ENCODE assay signal across 22 cellular contexts in genomic region chr5:133644000-133644865, GRCh38. TPM values are rescaled to one million over a fixed set of nuclear protein-coding genes. Genes with fewer than 3 reads are reported as not detected.
A peak's percentile ranks its signal among the peaks of the same experiment; 100 is the strongest.
DNase-seq lines count a peak whose midpoint lies in the region; ATAC-seq, FAIRE-seq and TF ChIP-seq lines count a peak whose summit lies in the region.
"Had no signal": no experiment of that assay in that cellular context is flagged by ENCODE, and none has a peak within 500 bp of the region (broad histone marks: within the 10 kb centered on the region; RNA-seq: fewer than 3 reads in every experiment).

No MANE protein-coding gene starts in this region.

- H4K20me1 ChIP-seq in neural progenitor cell (ENCODE audit: low read depth) = no peaks in the 10 kb centered on the region
- no peaks in the 10 kb centered on the region for H4K20me1 ChIP-seq in OCI-LY7 (ENCODE audit: insufficient read depth, low read length)

- H3F3A ChIP-seq in neural progenitor cell (ENCODE audit: low read depth) = peaks cover 4% of the 10 kb centered on the region

- H3K9me3 ChIP-seq in neural progenitor cell (ENCODE audit: low read depth) = no peaks in the 10 kb centered on the region
- no peaks in the 10 kb centered on the region for H3K9me3 ChIP-seq in OCI-LY7 (ENCODE audit: low read length)
- H3K9me3 ChIP-seq: A549, Caco-2 had no signal

- H3K27me3 ChIP-seq in bronchial epithelial cell (ENCODE audit: control insufficient read depth, insufficient read depth, low read length) (peaks cover 3% of the 10 kb centered on the region), neural progenitor cell (no peaks in the 10 kb centered on the region)

- no peak overlapping the region for H3K27ac Mint-ChIP-seq in neural progenitor cell
- H3K27ac Mint-ChIP-seq in stimulated activated naive B cell treated with anti-CD40 and anti-IgM and Interleukin-4, amounts not matched to agents 10 μg/mL and 1 μg/mL and 100 μg/mL, for 72 hours = no peak overlapping the region
- H3K27ac Mint-ChIP-seq: CD4-positive, alpha-beta T cell; HFFc6 had no signal

- H3K9ac ChIP-seq in neural progenitor cell = no peak overlapping the region

- H3K4me1 Mint-ChIP-seq in neural progenitor cell = peaks cover 25% of the 10 kb centered on the region
- peaks cover 11 to 31% of the 10 kb centered on the region in 2 donors for H3K4me1 Mint-ChIP-seq in stimulated activated naive B cell treated with anti-CD40 and anti-IgM and Interleukin-4, amounts not matched to agents 10 μg/mL and 1 μg/mL and 100 μg/mL, for 72 hours

- POLR2A ChIA-PET in OCI-LY7 (lab: Charles Lee) = interaction anchor here (0.5 to 0.7 kb wide), 2 partner anchors 55 to 376 kb away, joined by 3 read pairs; no protein-coding TSS in a partner anchor

- TF ChIP-seq CTCF in bronchial epithelial cell (IDR thresholded peaks at IDR 0.05; ENCODE audit: insufficient read depth, low read length, severe bottlenecking) (no peak), neural progenitor cell (IDR thresholded peaks at IDR 0.05) (no peak), OCI-LY7 (conservative IDR thresholded peaks at IDR 0.05; ENCODE audit: low read length) (no peak)

- no peaks in the 10 kb centered on the region for H3K79me2 ChIP-seq in neural progenitor cell (ENCODE audit: low read depth)
- no peaks in the 10 kb centered on the region for H3K79me2 ChIP-seq in OCI-LY7 (ENCODE audit: insufficient read depth, low read depth, low read length)

- no peak overlapping the region for H3K27ac ChIP-seq in neural progenitor cell
- no peak overlapping the region for H3K27ac ChIP-seq in OCI-LY7 (ENCODE audit: low read depth, low read length, poor library complexity, severe bottlenecking)
- H3K27ac ChIP-seq: 22Rv1, A549 had no signal

- no peaks in the 10 kb centered on the region for H3K9me2 ChIP-seq in OCI-LY7 (ENCODE audit: insufficient read depth, low read length)

- BruUV-seq in OCI-LY7 (replicated peaks; lab: Mats Ljungman, UMichigan) = no TSS peak

- intact Hi-C loops in OCI-LY7 (cut with micrococcal nuclease; ENCODE audit: unreplicated experiment) = no loop called here

- peaks cover 3% of the 10 kb centered on the region for H3K27me3 Mint-ChIP-seq in neural progenitor cell (ENCODE audit: insufficient read depth, low read depth)
- peaks cover 27 to 29% of the 10 kb centered on the region in 2 donors for H3K27me3 Mint-ChIP-seq in stimulated activated naive B cell treated with anti-CD40 and anti-IgM and Interleukin-4, amounts not matched to agents 10 μg/mL and 1 μg/mL and 100 μg/mL, for 72 hours

- H3K4me2 ChIP-seq in neural progenitor cell (no peak overlapping the region), OCI-LY7 (ENCODE audit: low read length) (no peak overlapping the region)
- H3K4me2 ChIP-seq: A549 had no signal

- H3K4me3 ChIP-seq in bronchial epithelial cell (ENCODE audit: low read depth, low read length) (no peak overlapping the region), neural progenitor cell (no peak overlapping the region), OCI-LY7 (ENCODE audit: low read depth, low read length, poor library complexity, severe bottlenecking) (no peak overlapping the region)
- H3K4me3 ChIP-seq: A549 had no signal

- H3K4me3 Mint-ChIP-seq in neural progenitor cell = no peak overlapping the region
- H3K4me3 Mint-ChIP-seq in stimulated activated naive B cell treated with anti-CD40 and anti-IgM and Interleukin-4, amounts not matched to agents 10 μg/mL and 1 μg/mL and 100 μg/mL, for 72 hours = no peak overlapping the region
- H3K4me3 Mint-ChIP-seq: CD4-positive, alpha-beta T cell; HFFc6 had no signal

- H3K36me3 Mint-ChIP-seq in neural progenitor cell = no peaks in the 10 kb centered on the region
- peaks cover 0 to 4% of the 10 kb centered on the region in 2 donors for H3K36me3 Mint-ChIP-seq in stimulated activated naive B cell treated with anti-CD40 and anti-IgM and Interleukin-4, amounts not matched to agents 10 μg/mL and 1 μg/mL and 100 μg/mL, for 72 hours

- H3K36me3 ChIP-seq in bronchial epithelial cell (ENCODE audit: control insufficient read depth, insufficient read depth, low read length) (no peaks in the 10 kb centered on the region), neural progenitor cell (no peaks in the 10 kb centered on the region), OCI-LY7 (ENCODE audit: insufficient read depth, low read length) (no peaks in the 10 kb centered on the region)

- H2AFZ ChIP-seq in neural progenitor cell (replicated peaks) = no peak overlapping the region
- no peak overlapping the region for H2AFZ ChIP-seq in OCI-LY7 (ENCODE audit: low read length)

- H3K4me1 ChIP-seq in neural progenitor cell (peaks cover 10% of the 10 kb centered on the region), OCI-LY7 (ENCODE audit: insufficient read depth, low read length, poor library complexity, severe bottlenecking) (no peaks in the 10 kb centered on the region)
- H3K4me1 ChIP-seq: A549 had no signal

- peak; percentile 67 to 80 for ATAC-seq in stimulated activated naive B cell treated with anti-CD40 and anti-IgM and Interleukin-4, amounts not matched to agents 10 μg/mL and 1 μg/mL and 100 μg/mL, for 72 hours (replicated peaks)
- ATAC-seq: A549, HCT116, HepG2 had no signal

- FAIRE-seq in bronchial epithelial cell (lab: Jason Lieb, UNC) = peak; percentile 72
- FAIRE-seq: A549, D721Med, GM12892, GM18507, HepG2 had no signal

- CTCF ChIA-PET in OCI-LY7 (lab: Charles Lee; ENCODE audit: unreplicated experiment) = no interaction called here

- DNase-seq in NCI-H748 (lab: John Stamatoyannopoulos, UW; ENCODE audit: unreplicated experiment) = peak; percentile 8
- DNase-seq in NCI-H748 treated with DMSO at 0.1 percent for 48 hours (lab: John Stamatoyannopoulos, UW) = no peak
- no peak for DNase-seq in bronchial epithelial cell (ENCODE audit: low read depth)
- DNase-seq in neural progenitor cell (ENCODE audit: low spot score) = peak; percentile 26
- no peak for DNase-seq in stimulated activated naive B cell treated with anti-CD40 and anti-IgM and Interleukin-4, amounts not matched to agents 10 μg/mL and 1 μg/mL and 100 μg/mL, for 72 hours
- no peak for DNase-seq in NCI-H2171 treated with DMSO at 0.1 percent for 48 hours (lab: John Stamatoyannopoulos, UW)
- no peak for DNase-seq in OCI-LY7 (ENCODE audit: low spot score)
- DNase-seq in retina = no peak
- DNase-seq: C1 segment of cervical spinal cord; CD4-positive, alpha-beta T cell; GDM1; GOT3; H7; HFFc6 had no signal

- peaks cover 2% of the 10 kb centered on the region for H3K9me3 Mint-ChIP-seq in neural progenitor cell
- peaks cover 1 to 4% of the 10 kb centered on the region in 2 donors for H3K9me3 Mint-ChIP-seq in stimulated activated naive B cell treated with anti-CD40 and anti-IgM and Interleukin-4, amounts not matched to agents 10 μg/mL and 1 μg/mL and 100 μg/mL, for 72 hours
- H3K9me3 Mint-ChIP-seq: CD4-positive, alpha-beta T cell; HFFc6 had no signal

RNA-seq across cellular contexts. Expression of gene FSTL4, which starts 31.9 kb away (rescaled TPM):
- total RNA-seq in bronchial epithelial cell (0.26 TPM in 1 of 2 replicates, not detected in the other), neural progenitor cell (ENCODE audit: low replicate concordance) (0.95 and 2.3 TPM in 2 replicates), OCI-LY7 (2022) (not detected in 2 replicates)
- total RNA-seq in OCI-LY7 (2014; rRNA removed; shearing (Covaris generic)) = not detected in 2 replicates
- total RNA-seq: CD4-positive, alpha-beta T cell; HFFc6 had no signal

Comparison
In these comparisons a context has a peak if more than half of its experiments do, and no peak if none do; other contexts are left out.
1. DNase-seq: peak in NCI-H748 (single experiment) and neural progenitor cell (single experiment); none in NCI-H748 treated with DMSO at 0.1 percent for 48 hours (single experiment), bronchial epithelial cell (single experiment), stimulated activated naive B cell treated with anti-CD40 and anti-IgM and Interleukin-4, amounts not matched to agents 10 μg/mL and 1 μg/mL and 100 μg/mL, for 72 hours (single experiment), NCI-H2171 treated with DMSO at 0.1 percent for 48 hours (single experiment), OCI-LY7 (single experiment) and retina (single experiment).